22 cellular contexts compared by ENCODE assay signal in the genomic region with DNA sequence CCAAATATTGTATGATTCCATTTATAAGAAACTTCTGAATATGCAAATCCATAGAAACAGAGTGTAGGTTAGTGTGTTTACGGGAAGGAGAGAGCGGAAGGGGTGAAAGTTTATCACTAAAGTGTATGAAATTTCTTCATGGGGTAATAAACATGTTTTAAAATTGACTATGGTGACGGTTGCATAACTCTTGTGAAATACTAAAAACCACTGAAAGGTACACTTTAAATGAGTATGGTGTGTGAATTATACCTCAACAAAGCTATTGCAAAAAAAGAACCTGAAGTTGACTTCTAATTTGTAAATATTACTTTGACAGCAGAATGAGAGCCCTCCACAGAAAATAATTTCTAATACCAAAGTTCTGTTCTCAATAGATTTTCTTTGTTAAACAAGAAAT. TPM values are rescaled to one million over a fixed set of nuclear protein-coding genes. Genes with fewer than 3 reads are reported as not detected.
DNase-seq lines count a peak whose midpoint lies in the region; ATAC-seq, FAIRE-seq and TF ChIP-seq lines count a peak whose summit lies in the region.
"Had no signal": no experiment of that assay in that cellular context is flagged by ENCODE, and none has a peak within 500 bp of the region (broad histone marks: within the 10 kb centered on the region; RNA-seq: fewer than 3 reads in every experiment).

No MANE protein-coding gene starts in this region.

- BruUV-seq in HepG2 (replicated peaks; lab: Mats Ljungman, UMichigan) = no TSS peak

- H3K9me3 Mint-ChIP-seq in activated T-helper 17 cell treated with anti-CD3 and anti-CD28 coated beads, Interleukin-2, amount 50 U/mL, for 72 hours = no peaks in the 10 kb centered on the region
- H3K9me3 Mint-ChIP-seq: CD4-positive, CD25-positive, alpha-beta regulatory T cell; CD8-positive, alpha-beta memory T cell had no signal

- peak overlapping the region; percentile 20 for H3K27ac Mint-ChIP-seq in activated T-helper 17 cell treated with anti-CD3 and anti-CD28 coated beads, Interleukin-2, amount 50 U/mL, for 72 hours
- H3K27ac Mint-ChIP-seq: B cell; CD4-positive, CD25-positive, alpha-beta regulatory T cell; CD8-positive, alpha-beta memory T cell had no signal

- no peak for TF ChIP-seq CTCF in liver (IDR thresholded peaks at IDR 0.05; ENCODE audit: low read depth, low read length, missing input control)
- no peak for TF ChIP-seq CTCF in HepG2 (CRISPR knock-in tag; IDR thresholded peaks at IDR 0.05)
- TF ChIP-seq CTCF in fibroblast of villous mesenchyme (IDR thresholded peaks at IDR 0.05; ENCODE audit: insufficient read depth, low read depth, low read length) = no peak
- no peak for TF ChIP-seq CTCF in esophagus muscularis mucosa (IDR thresholded peaks at IDR 0.05)
- TF ChIP-seq CTCF in RWPE1 (conservative IDR thresholded peaks at IDR 0.05; ENCODE audit: low read depth) = no peak

- H3K4me1 Mint-ChIP-seq in activated T-helper 17 cell treated with anti-CD3 and anti-CD28 coated beads, Interleukin-2, amount 50 U/mL, for 72 hours = peaks cover 6% of the 10 kb centered on the region
- H3K4me1 Mint-ChIP-seq: B cell; CD8-positive, alpha-beta memory T cell had no signal

- H3K9me3 ChIP-seq in liver (ENCODE audit: control insufficient read depth in 4 of 4, low read length in 3 of 4) (no peaks in the 10 kb centered on the region), HepG2 (ENCODE audit: low read length) (no peaks in the 10 kb centered on the region), esophagus muscularis mucosa (no peaks in the 10 kb centered on the region)
- H3K9me3 ChIP-seq: BLaER1 had no signal

- no peaks in the 10 kb centered on the region for H3K27me3 ChIP-seq in liver (ENCODE audit: control insufficient read depth in 4 of 4, insufficient read depth in 4 of 4, low read length in 3 of 4)
- H3K27me3 ChIP-seq in HepG2 (ENCODE audit: control insufficient read depth in 1 of 2, insufficient read depth in 2 of 2, low read length in 2 of 2) = no peaks in the 10 kb centered on the region
- no peaks in the 10 kb centered on the region for H3K27me3 ChIP-seq in esophagus muscularis mucosa
- H3K27me3 ChIP-seq: BLaER1 had no signal

- no peaks in the 10 kb centered on the region for H3K4me1 ChIP-seq in liver (ENCODE audit: control insufficient read depth in 4 of 4, insufficient read depth in 4 of 4, low read length in 3 of 4)
- no peaks in the 10 kb centered on the region for H3K4me1 ChIP-seq in HepG2 (ENCODE audit: insufficient read depth, low read length)
- no peaks in the 10 kb centered on the region for H3K4me1 ChIP-seq in esophagus muscularis mucosa
- H3K4me1 ChIP-seq: BLaER1 had no signal

- TF ChIP-seq POLR2A in HepG2 (IDR thresholded peaks at IDR 0.05; ENCODE audit: insufficient read depth in 1 of 2, low read depth in 2 of 2, low read length in 2 of 2) = no peak
- TF ChIP-seq POLR2A in esophagus muscularis mucosa (IDR thresholded peaks at IDR 0.05; ENCODE audit: low read depth) = no peak

- peaks cover 93% of the 10 kb centered on the region for H3K36me3 Mint-ChIP-seq in activated T-helper 17 cell treated with anti-CD3 and anti-CD28 coated beads, Interleukin-2, amount 50 U/mL, for 72 hours (ENCODE audit: low read depth)

- H3K79me2 ChIP-seq in HepG2 (ENCODE audit: insufficient read depth, low read length) = no peaks in the 10 kb centered on the region

- TF ChIP-seq EP300 in HepG2 (IDR thresholded peaks at IDR 0.05; ENCODE audit: low read depth in 2 of 2, low read length in 2 of 2) = no peak
- TF ChIP-seq EP300 in HepG2 (CRISPR knock-in tag; IDR thresholded peaks at IDR 0.05; ENCODE audit: borderline replicate concordance) = no peak
- no peak for TF ChIP-seq EP300 in esophagus muscularis mucosa (IDR thresholded peaks at IDR 0.05)

- TF ChIP-seq RAD21 in liver (IDR thresholded peaks at IDR 0.05) = no peak
- no peak for TF ChIP-seq RAD21 in HepG2 (CRISPR knock-in tag; IDR thresholded peaks at IDR 0.05)

- ATAC-seq in HepG2 = no peak
- no peak for ATAC-seq in activated T-helper 17 cell treated with anti-CD3 and anti-CD28 coated beads, Interleukin-2, amount 50 U/mL, for 72 hours (replicated peaks)
- ATAC-seq: GM12878 had no signal

- CTCF ChIA-PET in HepG2 (lab: Yijun Ruan, JAX; ENCODE audit: low intra/inter-chr PET ratio, low total read pairs) (no interaction called here), RWPE1 (lab: Yijun Ruan, JAX) (no interaction called here)

- no peaks in the 10 kb centered on the region for H4K20me1 ChIP-seq in HepG2 (ENCODE audit: insufficient read depth, low read length)
- H4K20me1 ChIP-seq: BLaER1 had no signal

- H3K4me3 ChIP-seq in liver (ENCODE audit: low read depth in 1 of 3, low read length in 3 of 3) (no peak overlapping the region), HepG2 (replicated peaks in 1 of 3; ENCODE audit: insufficient read depth in 1 of 3, low read depth in 2 of 3, low read length in 3 of 3) (no peak overlapping the region), fibroblast of villous mesenchyme (ENCODE audit: low read depth, low read length) (no peak overlapping the region), esophagus muscularis mucosa (no peak overlapping the region)
- H3K4me3 ChIP-seq: BLaER1, GM12878, GM23248 had no signal

- in situ Hi-C loops in HepG2 (cut with HindIII; ENCODE audit: extremely low pct_ligation_motif_present, low pct_unique_long_range_greater_than_20kb) = no loop called here

- WGBS in liver = 67% methylated on average over 3 of the region's 3 CpGs
- 90% methylated on average over 3 of the region's 3 CpGs for WGBS in HepG2 (ENCODE audit: low lambda C conversion rate)
- WGBS in esophagus muscularis mucosa = 94% methylated on average over 3 of the region's 3 CpGs

- H3K36me3 ChIP-seq in liver (ENCODE audit: control insufficient read depth in 4 of 4, insufficient read depth in 3 of 4, low read depth in 1 of 4, low read length in 3 of 4) (peaks cover 2 to 30% (median 26%) of the 10 kb centered on the region in 4 donors), HepG2 (replicated peaks in 1 of 2; ENCODE audit: control insufficient read depth in 1 of 2, insufficient read depth in 2 of 2, low read length in 2 of 2) (peaks cover under 1 to 10% of the 10 kb centered on the region in 2 experiments; a peak in 2 of 5 replicates), esophagus muscularis mucosa (peaks cover 38 to 99% (median 65%) of the 10 kb centered on the region in 4 donors)

- H3K9ac ChIP-seq in liver (ENCODE audit: low read depth in 1 of 2, low read length in 2 of 2) = no peak overlapping the region
- H3K9ac ChIP-seq in HepG2 (ENCODE audit: insufficient read depth, low read depth, low read length) = no peak overlapping the region
- H3K9ac ChIP-seq: BLaER1, GM23248 had no signal

- no peak overlapping the region for H2AFZ ChIP-seq in HepG2 (ENCODE audit: low read length)
- H2AFZ ChIP-seq: GM23248 had no signal

- no peak for DNase-seq in HepG2 (ENCODE audit: low spot score)
- peak; percentile 13 for DNase-seq in fibroblast of villous mesenchyme (ENCODE audit: low read depth)
- DNase-seq in foreskin melanocyte = no peak
- no peak for DNase-seq in esophagus muscularis mucosa (ENCODE audit: extremely low spot score)
- no peak for DNase-seq in RWPE1 (ENCODE audit: low spot score)
- DNase-seq: CD4-positive, CD25-positive, alpha-beta regulatory T cell; CD8-positive, alpha-beta memory T cell; DMS 273 treated with DMSO at 0.1 percent for 48 hours; DMS79; EL; GDM1; GM23248; H7; HCEC 1CT had no signal

- H3K27ac ChIP-seq in liver (ENCODE audit: low read depth in 1 of 2, low read length in 2 of 2) = peak overlapping the region in 1 of 2 donors; percentile 38
- H3K27ac ChIP-seq in HepG2 (ENCODE audit: extremely low read length, insufficient read depth, low read length) = no peak overlapping the region
- H3K27ac ChIP-seq in esophagus muscularis mucosa (replicated peaks in 1 of 4) = no peak overlapping the region
- no peak overlapping the region for H3K27ac ChIP-seq in RWPE1
- H3K27ac ChIP-seq: BLaER1, C4-2B, GM23248 had no signal

- no peak overlapping the region for H3K4me2 ChIP-seq in HepG2 (ENCODE audit: low read depth, low read length)
- H3K4me2 ChIP-seq: BLaER1 had no signal

- no peak overlapping the region for H3K4me3 Mint-ChIP-seq in activated T-helper 17 cell treated with anti-CD3 and anti-CD28 coated beads, Interleukin-2, amount 50 U/mL, for 72 hours
- H3K4me3 Mint-ChIP-seq: B cell; CD4-positive, CD25-positive, alpha-beta regulatory T cell; CD8-positive, alpha-beta memory T cell had no signal

- POLR2A ChIA-PET in HepG2 (lab: Yijun Ruan, JAX) = no interaction called here
- POLR2A ChIA-PET in RWPE1 (lab: Yijun Ruan, JAX; ENCODE audit: low non-redundant PET) = no interaction called here

- H3K27me3 Mint-ChIP-seq in activated T-helper 17 cell treated with anti-CD3 and anti-CD28 coated beads, Interleukin-2, amount 50 U/mL, for 72 hours = no peaks in the 10 kb centered on the region
- H3K27me3 Mint-ChIP-seq: B cell; CD4-positive, CD25-positive, alpha-beta regulatory T cell had no signal

- FAIRE-seq in HepG2 (lab: Jason Lieb, UNC) = no peak
- FAIRE-seq: GM12878, GM19239, H1 had no signal

- intact Hi-C loops in HepG2 (cut with micrococcal nuclease; ENCODE audit: unreplicated experiment) (no loop called here), esophagus muscularis mucosa (cut with DNase I) (loop anchor here (10.0 kb wide), 1 partner anchor 229 kb away; no protein-coding TSS in a partner anchor)

RNA-seq across cellular contexts. Expression of gene ATG2B, which starts 47.1 kb away (rescaled TPM):
- 10 to 100 TPM; 34.5 to 36.0 TPM for total RNA-seq in liver
- polyA plus RNA-seq in liver = 1 to 10 TPM; 4.7 to 6.5 TPM
- 7.5 and 11.3 TPM in 2 replicates for total RNA-seq in HepG2 (2016; rRNA removed; fragmentation: Illumina TruSeq; extraction: Trizol)
- 1.4 and 1.7 TPM in 2 replicates for total RNA-seq in HepG2 (2016; cell fraction: cytosol; rRNA removed; fragmentation: Illumina TruSeq; extraction: Trizol; ENCODE audit: low read depth)
- total RNA-seq in HepG2 (2016; cell fraction: insoluble cytoplasmic fraction; rRNA removed; fragmentation: Illumina TruSeq; extraction: Trizol) = 7.7 and 10.8 TPM in 2 replicates
- 1.6 and 1.8 TPM in 2 replicates for total RNA-seq in HepG2 (2016; cell fraction: membrane; rRNA removed; fragmentation: Illumina TruSeq; extraction: Trizol)
- total RNA-seq in HepG2 (2016; cell fraction: nucleus; rRNA removed; fragmentation: Illumina TruSeq; extraction: Trizol) = 11.1 and 15.1 TPM in 2 replicates
- polyA plus RNA-seq in HepG2 (2011; rRNA removed) = 7.2 and 7.4 TPM in 2 replicates
- polyA plus RNA-seq in HepG2 (2011; cell fraction: cytosol; rRNA removed) = 3.2 and 4.5 TPM in 2 replicates
- polyA plus RNA-seq in HepG2 (2011; cell fraction: nucleus; rRNA removed) = 17.3 and 18.9 TPM in 2 replicates
- 6.2 and 7.8 TPM in 2 replicates for polyA plus RNA-seq in HepG2 (2012)
- 0.18 and 0.27 TPM in 2 replicates for polyA plus RNA-seq in HepG2 (2016; cell fraction: cytosol; fragmentation: Illumina TruSeq; extraction: Trizol; ENCODE audit: low read depth)
- 4.4 and 4.9 TPM in 2 replicates for polyA plus RNA-seq in HepG2 (2016; cell fraction: insoluble cytoplasmic fraction; fragmentation: Illumina TruSeq; extraction: Trizol; ENCODE audit: low read depth)
- polyA plus RNA-seq in HepG2 (2016; cell fraction: membrane; fragmentation: Illumina TruSeq; extraction: Trizol; ENCODE audit: low read depth) = 0.26 and 0.31 TPM in 2 replicates
- 12.3 and 14.0 TPM in 2 replicates for polyA plus RNA-seq in HepG2 (2016; cell fraction: nucleus; fragmentation: Illumina TruSeq; extraction: Trizol; ENCODE audit: insufficient read depth, low read depth)
- 8.9 and 18.6 TPM in 2 replicates for polyA minus RNA-seq in HepG2 (2011; rRNA and poly(A)+ RNA removed; ENCODE audit: low replicate concordance)
- polyA minus RNA-seq in HepG2 (2011; cell fraction: cytosol; rRNA and poly(A)+ RNA removed) = 5.2 and 12.1 TPM in 2 replicates
- 60.4 and 61.2 TPM in 2 replicates for polyA minus RNA-seq in HepG2 (2011; cell fraction: nucleus; rRNA and poly(A)+ RNA removed)
- total RNA-seq in activated T-helper 17 cell treated with anti-CD3 and anti-CD28 coated beads, Interleukin-2, amount 50 U/mL, for 72 hours = 10 to 100 TPM; 18.3 to 20.5 TPM
- total RNA-seq in fibroblast of villous mesenchyme = 31.6 and 32.4 TPM in 2 replicates
- 10 to 100 TPM; 18.2 to 26.6 (median 23.1) TPM for total RNA-seq in esophagus muscularis mucosa

RNA-seq across cellular contexts. Expression of gene GSKIP, which starts 47.2 kb away (rescaled TPM):
- total RNA-seq in liver (10 to 100 TPM; 16.6 to 23.7 TPM), HepG2 (2016; rRNA removed; fragmentation: Illumina TruSeq; extraction: Trizol) (27.3 and 52.3 TPM in 2 replicates), fibroblast of villous mesenchyme (35.8 and 45.8 TPM in 2 replicates), esophagus muscularis mucosa (10 to 100 TPM; 10.4 to 22.0 (median 13.1) TPM)
- polyA plus RNA-seq in liver (10 to 100 TPM; 10.9 to 12.1 TPM), HepG2 (2011; rRNA removed) (9.6 and 12.5 TPM in 2 replicates)
- total RNA-seq in HepG2 (2016; cell fraction: cytosol; rRNA removed; fragmentation: Illumina TruSeq; extraction: Trizol; ENCODE audit: low read depth) = 3.7 and 3.9 TPM in 2 replicates
- 28.0 and 52.9 TPM in 2 replicates for total RNA-seq in HepG2 (2016; cell fraction: insoluble cytoplasmic fraction; rRNA removed; fragmentation: Illumina TruSeq; extraction: Trizol)
- 10.2 and 11.8 TPM in 2 replicates for total RNA-seq in HepG2 (2016; cell fraction: membrane; rRNA removed; fragmentation: Illumina TruSeq; extraction: Trizol)
- 10.8 and 11.2 TPM in 2 replicates for total RNA-seq in HepG2 (2016; cell fraction: nucleus; rRNA removed; fragmentation: Illumina TruSeq; extraction: Trizol)
- 4.6 and 9.0 TPM in 2 replicates for polyA plus RNA-seq in HepG2 (2011; cell fraction: cytosol; rRNA removed)
- 2.5 and 3.9 TPM in 2 replicates for polyA plus RNA-seq in HepG2 (2011; cell fraction: nucleus; rRNA removed)
- 13.2 and 17.7 TPM in 2 replicates for polyA plus RNA-seq in HepG2 (2012)
- 2.5 and 2.7 TPM in 2 replicates for polyA plus RNA-seq in HepG2 (2016; cell fraction: cytosol; fragmentation: Illumina TruSeq; extraction: Trizol; ENCODE audit: low read depth)
- polyA plus RNA-seq in HepG2 (2016; cell fraction: insoluble cytoplasmic fraction; fragmentation: Illumina TruSeq; extraction: Trizol; ENCODE audit: low read depth) = 30.5 and 35.4 TPM in 2 replicates
- polyA plus RNA-seq in HepG2 (2016; cell fraction: membrane; fragmentation: Illumina TruSeq; extraction: Trizol; ENCODE audit: low read depth) = 6.1 and 6.2 TPM in 2 replicates
- 11.0 and 12.3 TPM in 2 replicates for polyA plus RNA-seq in HepG2 (2016; cell fraction: nucleus; fragmentation: Illumina TruSeq; extraction: Trizol; ENCODE audit: insufficient read depth, low read depth)
- polyA minus RNA-seq in HepG2 (2011; rRNA and poly(A)+ RNA removed; ENCODE audit: low replicate concordance) = 4.3 and 5.5 TPM in 2 replicates
- 6.6 and 7.2 TPM in 2 replicates for polyA minus RNA-seq in HepG2 (2011; cell fraction: cytosol; rRNA and poly(A)+ RNA removed)
- polyA minus RNA-seq in HepG2 (2011; cell fraction: nucleus; rRNA and poly(A)+ RNA removed) = 4.8 and 11.6 TPM in 2 replicates
- 10 to 100 TPM in 1 of 2 donors, 1 to 10 TPM in 1; 8.8 to 19.8 TPM for total RNA-seq in activated T-helper 17 cell treated with anti-CD3 and anti-CD28 coated beads, Interleukin-2, amount 50 U/mL, for 72 hours
